Comparison of ENCODE assay signal across 8 cellular contexts in the genomic region with DNA sequence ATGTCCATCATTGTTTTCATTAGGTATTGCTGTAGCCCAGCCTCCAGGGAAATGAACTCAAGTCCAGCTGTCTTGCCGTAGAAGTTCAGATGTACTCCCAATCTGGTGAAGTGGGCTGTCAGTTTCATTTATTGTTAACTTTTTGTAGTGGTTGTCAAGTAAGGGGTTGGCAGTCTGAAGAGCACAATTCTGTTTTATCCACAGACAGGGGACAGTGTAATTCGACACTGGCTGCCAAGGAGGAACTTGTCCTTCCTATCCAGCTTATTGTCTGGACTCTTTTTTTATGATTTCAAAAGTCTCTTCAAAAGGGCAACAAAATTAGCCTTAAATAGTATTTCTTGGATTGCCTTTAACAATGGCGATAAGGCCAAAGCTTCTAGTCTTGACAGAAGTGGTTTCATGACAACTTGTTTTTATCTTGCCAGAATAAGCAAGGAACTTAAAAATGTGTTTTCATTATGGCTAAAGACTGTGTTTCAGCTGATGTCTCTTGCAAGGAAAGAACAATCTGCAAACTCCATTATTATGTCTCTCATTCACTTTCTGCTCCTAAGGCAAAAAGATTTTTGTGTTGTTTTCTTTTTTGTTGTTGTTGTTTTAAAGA.
A peak's percentile ranks its signal among the peaks of the same experiment; 100 is the strongest.
DNase-seq lines count a peak whose midpoint lies in the region; ATAC-seq and TF ChIP-seq lines count a peak whose summit lies in the region.
"Had no signal": no experiment of that assay in that cellular context is flagged by ENCODE, and none has a peak within 500 bp of the region (broad histone marks: within the 10 kb centered on the region; RNA-seq: fewer than 3 reads in every experiment).

No MANE protein-coding gene starts in this region.

- no peak overlapping the region for H3K4me3 ChIP-seq in neural progenitor cell

- peaks cover 38% of the 10 kb centered on the region for H3K4me1 Mint-ChIP-seq in endothelial cell (ENCODE audit: unreplicated experiment)
- H3K4me1 Mint-ChIP-seq in neural progenitor cell: peaks cover 24% of the 10 kb centered on the region

- H3K36me3 Mint-ChIP-seq in endothelial cell (ENCODE audit: low read depth, unreplicated experiment) (no peaks in the 10 kb centered on the region), neural progenitor cell (no peaks in the 10 kb centered on the region)

- H3K4me3 Mint-ChIP-seq in endothelial cell (ENCODE audit: unreplicated experiment) (peak overlapping the region; percentile 8), neural progenitor cell (peak overlapping the region; percentile 36)

- H3K9ac ChIP-seq in neural progenitor cell: no peak overlapping the region

- H3K9me3 Mint-ChIP-seq in endothelial cell (ENCODE audit: unreplicated experiment) (no peaks in the 10 kb centered on the region), neural progenitor cell (peaks cover 4% of the 10 kb centered on the region)

- H3K27ac Mint-ChIP-seq in endothelial cell (ENCODE audit: unreplicated experiment): peak overlapping the region; percentile 80
- H3K27ac Mint-ChIP-seq in neural progenitor cell: peak overlapping the region; percentile 95

- peaks cover 3% of the 10 kb centered on the region for H3K27me3 Mint-ChIP-seq in endothelial cell (ENCODE audit: unreplicated experiment)
- H3K27me3 Mint-ChIP-seq in neural progenitor cell (ENCODE audit: insufficient read depth, low read depth): no peaks in the 10 kb centered on the region

- H3K27ac ChIP-seq in neural progenitor cell: no peak overlapping the region

- H3K27me3 ChIP-seq in neural progenitor cell: no peaks in the 10 kb centered on the region

- peak overlapping the region; percentile 10 for H3K4me2 ChIP-seq in neural progenitor cell

- peaks cover 7% of the 10 kb centered on the region for H3K4me1 ChIP-seq in neural progenitor cell

- H3K36me3 ChIP-seq in neural progenitor cell: no peaks in the 10 kb centered on the region

- H3K9me3 ChIP-seq in neural progenitor cell (ENCODE audit: low read depth): no peaks in the 10 kb centered on the region

- H3F3A ChIP-seq in neural progenitor cell (ENCODE audit: low read depth): no peaks in the 10 kb centered on the region

- no peaks in the 10 kb centered on the region for H3K79me2 ChIP-seq in neural progenitor cell (ENCODE audit: low read depth)

- no peak overlapping the region for H2AFZ ChIP-seq in neural progenitor cell (replicated peaks)

- H4K20me1 ChIP-seq in neural progenitor cell (ENCODE audit: low read depth): no peaks in the 10 kb centered on the region

- ATAC-seq in GM18511 (IDR thresholded peaks at IDR 0.05; ENCODE audit: unreplicated experiment): no peak
- no peak for ATAC-seq in stimulated activated naive CD8-positive, alpha-beta T cell treated with anti-CD3 and anti-CD28 coated beads, Interleukin-15, Interleukin-2, amounts not matched to agents 100 U/mL and 50 U/mL, for 24 hours

- peak; percentile 3 for DNase-seq in GDM1 (lab: John Stamatoyannopoulos, UW)
- peak; percentile 16 for DNase-seq in NCI-H2029 (lab: John Stamatoyannopoulos, UW)
- no peak for DNase-seq in endothelial cell (ENCODE audit: low spot score)
- no peak for DNase-seq in neural progenitor cell (ENCODE audit: low spot score)
- no peak for DNase-seq in stimulated activated naive CD8-positive, alpha-beta T cell treated with anti-CD3 and anti-CD28 coated beads, Interleukin-15, Interleukin-2, amounts not matched to agents 100 U/mL and 50 U/mL, for 24 hours
- DNase-seq in H4 (ENCODE audit: low spot score): no peak
- DNase-seq: T-helper 9 cell had no signal

- TF ChIP-seq CTCF in endothelial cell (IDR thresholded peaks at IDR 0.05; ENCODE audit: unreplicated experiment): no peak
- no peak for TF ChIP-seq CTCF in neural progenitor cell (IDR thresholded peaks at IDR 0.05)

Comparison
In these comparisons a context has a peak if more than half of its experiments do, and no peak if none do; other contexts are left out.
1. DNase-seq: peak in GDM1 (single experiment) and NCI-H2029 (single experiment); none in endothelial cell (single experiment), neural progenitor cell (single experiment), stimulated activated naive CD8-positive, alpha-beta T cell treated with anti-CD3 and anti-CD28 coated beads, Interleukin-15, Interleukin-2, amounts not matched to agents 100 U/mL and 50 U/mL, for 24 hours (single experiment) and H4 (single experiment).